Comparison of ENCODE assay signal across 9 cellular contexts in the genomic region with DNA sequence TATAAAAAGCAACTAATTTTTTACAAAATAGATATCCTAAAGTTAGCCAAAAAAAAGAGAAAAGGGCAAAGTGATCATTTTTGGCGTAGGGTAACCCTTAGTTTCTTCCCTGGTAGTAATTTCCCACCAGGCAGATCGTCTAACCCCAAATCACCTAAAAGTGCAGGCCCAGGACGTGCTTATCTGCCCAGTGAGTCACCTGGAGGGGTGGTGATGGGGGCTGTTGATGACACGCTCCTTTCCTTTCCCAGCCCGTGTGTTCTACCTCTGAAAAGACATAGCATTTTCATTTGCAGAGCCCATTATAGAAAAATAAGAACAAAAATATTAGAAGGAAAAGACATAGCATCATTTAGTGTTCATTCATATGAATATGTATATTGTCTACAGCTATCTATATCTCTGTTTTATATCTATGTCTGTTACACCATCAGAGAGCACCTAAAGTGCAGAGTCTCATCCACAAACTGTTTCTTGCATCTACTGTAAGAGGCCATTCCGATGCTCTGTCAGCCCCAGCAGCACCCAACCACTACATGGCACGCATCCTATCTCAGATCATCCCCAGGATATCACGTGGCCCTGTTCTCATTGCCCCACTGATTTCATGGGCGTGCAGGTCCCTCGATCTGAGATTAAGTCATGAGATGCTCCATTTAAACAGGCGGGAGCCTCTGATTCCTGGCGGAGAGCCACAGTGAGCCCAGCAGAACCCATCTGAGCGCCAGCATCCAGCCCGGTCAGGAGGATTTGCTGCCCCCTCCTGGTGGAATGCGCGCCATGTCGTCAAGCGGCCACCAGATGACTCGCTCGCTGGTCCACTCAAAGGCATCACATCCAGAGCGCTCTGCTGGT. TPM values are rescaled to one million over a fixed set of nuclear protein-coding genes. Genes with fewer than 3 reads are reported as not detected.
DNase-seq lines count a peak whose midpoint lies in the region; ATAC-seq and TF ChIP-seq lines count a peak whose summit lies in the region.
"Had no signal": no experiment of that assay in that cellular context is flagged by ENCODE, and none has a peak within 500 bp of the region (broad histone marks: within the 10 kb centered on the region; RNA-seq: fewer than 3 reads in every experiment).

No MANE protein-coding gene starts in this region.

- peaks cover 2% of the 10 kb centered on the region for H3K4me1 Mint-ChIP-seq in T-helper 17 cell

- H3K27me3 Mint-ChIP-seq in T-helper 17 cell = peaks cover 5% of the 10 kb centered on the region

- H3K4me3 Mint-ChIP-seq in T-helper 17 cell = no peak overlapping the region

- no peaks in the 10 kb centered on the region for H3K36me3 ChIP-seq in adipocyte (ENCODE audit: control insufficient read depth, insufficient read depth, low read length, severe bottlenecking)

- ATAC-seq in T-helper 17 cell (peak; percentile 82), left ventricle myocardium superior (peak; percentile 97), GM21825 (IDR thresholded peaks at IDR 0.05; ENCODE audit: unreplicated experiment) (no peak)

- POLR2A ChIA-PET in AG04450 (lab: Yijun Ruan, JAX) = no interaction called here

- DNase-seq in AG04450 (ENCODE audit: low read depth, low spot score) = peak; percentile 38
- DNase-seq in GM19240 (ENCODE audit: insufficient read length, low spot score) = peak; percentile 56
- peak; percentile 63 for DNase-seq in NCI-H128 (lab: John Stamatoyannopoulos, UW; ENCODE audit: unreplicated experiment)
- DNase-seq in T-helper 17 cell = peak; percentile 69 to 74 (median 69)
- DNase-seq in adipocyte (ENCODE audit: low read depth) = peak; percentile 93
- DNase-seq in left ventricle myocardium superior = peak; percentile 91
- DNase-seq in renal cortical epithelial cell (ENCODE audit: low read depth) = peak; percentile 44

- H3K9me3 ChIP-seq in AG04450 (ENCODE audit: control insufficient read depth, insufficient read depth, low read length) (no peaks in the 10 kb centered on the region), T-helper 17 cell (ENCODE audit: control insufficient read depth, low read length, poor library complexity, severe bottlenecking) (no peaks in the 10 kb centered on the region), adipocyte (ENCODE audit: control insufficient read depth, low read length) (peaks cover 17% of the 10 kb centered on the region)

- H3K4me3 ChIP-seq in AG04450 (ENCODE audit: low read depth, low read length) = no peak overlapping the region
- H3K4me3 ChIP-seq in adipocyte (ENCODE audit: low read length) = no peak overlapping the region

- no peaks in the 10 kb centered on the region for H3K36me3 Mint-ChIP-seq in T-helper 17 cell (ENCODE audit: low read depth)

- intact Hi-C loops in left ventricle myocardium superior (cut with micrococcal nuclease) = loop anchor here (10.0 kb wide), 1 partner anchor 57 kb away; the partner anchor contains the start of gene TMC4

- peaks cover 19% of the 10 kb centered on the region for H3K27me3 ChIP-seq in AG04450 (ENCODE audit: control insufficient read depth, insufficient read depth, low read length)
- H3K27me3 ChIP-seq in adipocyte (replicated peaks; ENCODE audit: control insufficient read depth, insufficient read depth, low read length) = peaks cover 28% of the 10 kb centered on the region

- peak; percentile 94 for TF ChIP-seq CTCF in AG04450 (IDR thresholded peaks at IDR 0.05; ENCODE audit: low read depth, low read length)

- CTCF ChIA-PET in AG04450 (lab: Charles Lee) = interaction anchor here (0.6 to 1.0 kb wide), 5 partner anchors 20 to 114 kb away, joined by 3 to 10 read pairs (median 4); partner anchors contain the start of gene MBOAT7

- no peak overlapping the region for H3K27ac ChIP-seq in AG04450 (ENCODE audit: low read depth, low read length)

- no peak overlapping the region for H3K27ac Mint-ChIP-seq in T-helper 17 cell

- H3K9ac ChIP-seq in adipocyte (ENCODE audit: low read length) = no peak overlapping the region

- no peaks in the 10 kb centered on the region for H3K4me1 ChIP-seq in adipocyte (ENCODE audit: control insufficient read depth, insufficient read depth, low read length)

RNA-seq across cellular contexts. Expression of gene LILRB3, which starts 8.5 kb away (rescaled TPM):
- polyA plus RNA-seq in AG04450 (2011; rRNA removed) = not detected in 2 replicates
- not detected in 2 replicates for polyA minus RNA-seq in AG04450 (2011; rRNA and poly(A)+ RNA removed)
- total RNA-seq in T-helper 17 cell (1 to 10 TPM; 5.2 to 6.2 TPM), left ventricle myocardium superior (4.3 TPM), renal cortical epithelial cell (not detected in 2 replicates)
- total RNA-seq: temporal lobe had no signal

RNA-seq across cellular contexts. Expression of gene LILRA6, which starts 11.3 kb away (rescaled TPM):
- polyA plus RNA-seq in AG04450 (2011; rRNA removed) = not detected in 2 replicates
- polyA minus RNA-seq in AG04450 (2011; rRNA and poly(A)+ RNA removed) = not detected in 2 replicates
- total RNA-seq in T-helper 17 cell (1 to 10 TPM in 1 of 2 donors, under 1 TPM in 1; 0.91 to 2.4 TPM), left ventricle myocardium superior (2.3 TPM), renal cortical epithelial cell (not detected in 2 replicates)

RNA-seq across cellular contexts. Expression of gene LILRB5, which starts 25.8 kb away (rescaled TPM):
- polyA plus RNA-seq in AG04450 (2011; rRNA removed) = not detected in 2 replicates
- not detected in 2 replicates for polyA minus RNA-seq in AG04450 (2011; rRNA and poly(A)+ RNA removed)
- total RNA-seq in T-helper 17 cell (under 1 TPM in 1 of 2 donors, not detected in 1; 0.20 TPM), left ventricle myocardium superior (5.5 TPM), renal cortical epithelial cell (not detected in 2 replicates)

RNA-seq across cellular contexts. Expression of gene RPS9, which starts 30.6 kb away (rescaled TPM):
- 1,566 and 2,378 TPM in 2 replicates for polyA plus RNA-seq in AG04450 (2011; rRNA removed)
- 360 and 501 TPM in 2 replicates for polyA minus RNA-seq in AG04450 (2011; rRNA and poly(A)+ RNA removed)
- total RNA-seq in T-helper 17 cell = 1,000 to 10,000 TPM; 1,676 to 1,883 TPM
- total RNA-seq in left ventricle myocardium superior = 601 TPM
- 1,053 and 1,700 TPM in 2 replicates for total RNA-seq in renal cortical epithelial cell

RNA-seq across cellular contexts. Expression of gene TSEN34, which starts 40.2 kb away (rescaled TPM):
- 32.4 and 36.4 TPM in 2 replicates for polyA plus RNA-seq in AG04450 (2011; rRNA removed)
- polyA minus RNA-seq in AG04450 (2011; rRNA and poly(A)+ RNA removed) = 17.4 and 25.2 TPM in 2 replicates
- 1 to 10 TPM; 8.1 to 8.9 TPM for total RNA-seq in T-helper 17 cell
- 18.5 TPM for total RNA-seq in left ventricle myocardium superior
- 82.5 and 151 TPM in 2 replicates for total RNA-seq in renal cortical epithelial cell

Comparison
In these comparisons a context has a peak if more than half of its experiments do, and no peak if none do; other contexts are left out.
1. DNase-seq: peak in every context shown above with its lines; median percentile 93 in adipocyte; 91 in left ventricle myocardium superior; 69 in T-helper 17 cell; 63 in NCI-H128; 56 in GM19240; 44 in renal cortical epithelial cell; 38 in AG04450.